In the genomic region with DNA sequence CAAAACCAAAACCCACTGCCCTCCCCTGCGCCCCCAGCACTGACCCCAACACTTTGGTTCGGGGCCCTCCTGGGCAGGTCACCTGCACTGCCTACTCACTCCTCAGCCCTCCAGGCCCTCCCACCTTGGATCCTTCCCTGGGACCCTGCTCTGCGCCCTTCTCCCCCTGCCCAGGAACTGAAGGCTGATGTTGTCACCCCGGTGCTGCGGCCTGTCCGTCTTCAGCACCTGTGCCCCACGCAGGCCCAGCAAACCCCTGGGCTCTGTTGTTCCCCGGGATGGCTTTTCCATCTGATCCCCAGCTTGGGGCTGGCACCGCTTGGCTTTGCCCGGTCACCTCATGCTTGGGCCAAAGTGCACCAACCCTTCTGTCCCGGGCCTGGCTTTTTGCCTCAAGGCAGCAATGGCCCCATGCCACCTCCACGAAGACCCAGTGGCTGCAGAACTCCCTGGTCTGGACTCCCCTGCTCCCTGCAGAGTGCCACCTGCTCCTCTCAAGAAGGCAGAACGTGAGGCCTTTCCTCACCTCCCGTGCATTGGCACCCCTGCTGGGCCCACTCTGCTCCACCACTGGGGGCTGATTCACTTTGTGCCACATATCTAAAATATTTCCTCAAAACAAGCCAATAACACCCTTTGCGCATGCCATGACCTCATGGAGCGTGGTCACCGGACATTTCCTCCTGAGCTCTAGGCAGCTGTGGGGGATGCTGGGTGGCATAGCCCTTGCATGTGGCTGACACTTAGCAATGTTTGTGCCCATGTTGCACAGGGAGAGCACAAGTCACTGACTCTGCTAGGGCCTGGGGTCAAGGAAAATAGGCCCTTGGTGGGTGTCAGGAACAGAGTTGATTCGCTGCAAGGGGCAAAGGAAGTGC, we compare ENCODE assay signal across 1 cellular context.
TF ChIP-seq lines count a peak whose summit lies in the region.

No MANE protein-coding gene starts in this region.

TF ChIP-seq in K562, 482 proteins besides CTCF, POLR2A, EP300 and RAD21:
- TF ChIP-seq TSC22D4 (tag; IDR thresholded peaks at IDR 0.05) (no peak), GTF2F1 (IDR thresholded peaks at IDR 0.05; ENCODE audit: low read depth, low read length) (0 out of 2 replicates have a peak, but pooled peaks have one; percentile 66), SMC3 (conservative IDR thresholded peaks at IDR 0.05; ENCODE audit: insufficient read depth, low read depth, low read length) (0 out of 2 replicates have a peak, but pooled peaks have one; percentile 11), BHLHE40 (IDR thresholded peaks at IDR 0.05; ENCODE audit: low read length) (0 out of 2 replicates have a peak, but pooled peaks have one; percentile 5)
